Comparison of ENCODE assay signal across 28 cellular contexts in the genomic region with DNA sequence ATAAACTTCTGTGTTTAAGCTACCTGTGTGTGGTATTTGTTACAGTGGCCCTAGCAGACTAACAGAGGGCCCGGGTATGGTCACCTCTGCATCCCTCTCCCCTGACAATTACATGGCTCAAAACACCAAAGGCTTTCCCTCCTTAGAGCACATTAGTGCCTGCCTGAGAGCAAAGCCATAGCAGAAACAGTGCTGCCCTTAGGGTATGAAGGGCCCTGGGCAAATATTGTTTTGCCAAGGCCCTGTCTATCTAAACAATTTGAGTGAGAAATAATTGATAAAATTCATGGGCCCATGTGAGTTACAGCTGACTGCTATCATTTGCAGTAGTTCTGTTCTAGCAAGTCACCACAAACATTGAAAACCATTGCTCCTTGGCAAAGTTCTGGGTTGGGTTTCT.
"Had no signal": no experiment of that assay in that cellular context is flagged by ENCODE, and none has a peak within 500 bp of the region (broad histone marks: within the 10 kb centered on the region; RNA-seq: fewer than 3 reads in every experiment).

No MANE protein-coding gene starts in this region.

- H3K36me3 Mint-ChIP-seq: naive thymus-derived CD8-positive, alpha-beta T cell; natural killer cell treated with Interleukin-12 subunit alpha and Interleukin-12 subunit beta and Interleukin-15 and Interleukin-18, amount 100 ng/mL, for 72 hours; stimulated activated memory B cell treated with anti-CD40 and anti-IgM and Interleukin-4, amounts not matched to agents 10 μg/mL and 1 μg/mL and 100 μg/mL, for 72 hours; type B pancreatic cell had no signal

- H3K4me1 Mint-ChIP-seq: naive thymus-derived CD8-positive, alpha-beta T cell; stimulated activated memory B cell treated with anti-CD40 and anti-IgM and Interleukin-4, amounts not matched to agents 10 μg/mL and 1 μg/mL and 100 μg/mL, for 72 hours; stimulated activated naive CD8-positive, alpha-beta T cell treated with anti-CD3 and anti-CD28 coated beads, Interleukin-15, amount 100 ng/mL, for 72 hours had no signal

- H3K27ac ChIP-seq: neutrophil, pancreas, psoas muscle, right lobe of liver, sigmoid colon, suprapubic skin, testis, tibial artery, transverse colon, upper lobe of right lung, uterus had no signal

- H3K27me3 ChIP-seq: neutrophil, pancreas, right lobe of liver, sigmoid colon, suprapubic skin, testis, transverse colon, upper lobe of right lung, uterus had no signal

- H3K27ac Mint-ChIP-seq: naive thymus-derived CD8-positive, alpha-beta T cell; natural killer cell treated with Interleukin-12 subunit alpha and Interleukin-12 subunit beta and Interleukin-15 and Interleukin-18, amount 100 ng/mL, for 72 hours; nephron progenitor cell; progenitor cell of endocrine pancreas; stimulated activated memory B cell treated with anti-CD40 and anti-IgM and Interleukin-4, amounts not matched to agents 10 μg/mL and 1 μg/mL and 100 μg/mL, for 72 hours; stimulated activated naive CD8-positive, alpha-beta T cell treated with anti-CD3 and anti-CD28 coated beads, Interleukin-15, amount 100 ng/mL, for 72 hours; type B pancreatic cell had no signal

- H3K27me3 Mint-ChIP-seq: natural killer cell treated with Interleukin-12 subunit alpha and Interleukin-12 subunit beta and Interleukin-15 and Interleukin-18, amount 100 ng/mL, for 72 hours; stimulated activated memory B cell treated with anti-CD40 and anti-IgM and Interleukin-4, amounts not matched to agents 10 μg/mL and 1 μg/mL and 100 μg/mL, for 72 hours; stimulated activated naive CD8-positive, alpha-beta T cell treated with anti-CD3 and anti-CD28 coated beads, Interleukin-15, amount 100 ng/mL, for 72 hours; type B pancreatic cell had no signal

- H3K4me3 ChIP-seq: pancreas, psoas muscle, right lobe of liver, sigmoid colon, suprapubic skin, testis, tibial artery, transverse colon, upper lobe of right lung, uterus had no signal

- H3K36me3 ChIP-seq: neutrophil, pancreas, right lobe of liver, sigmoid colon, suprapubic skin, tibial artery, transverse colon, upper lobe of right lung, uterus had no signal

- H3K9me3 Mint-ChIP-seq: natural killer cell treated with Interleukin-12 subunit alpha and Interleukin-12 subunit beta and Interleukin-15 and Interleukin-18, amount 100 ng/mL, for 72 hours; stimulated activated memory B cell treated with anti-CD40 and anti-IgM and Interleukin-4, amounts not matched to agents 10 μg/mL and 1 μg/mL and 100 μg/mL, for 72 hours; stimulated activated naive CD8-positive, alpha-beta T cell treated with anti-CD3 and anti-CD28 coated beads, Interleukin-15, amount 100 ng/mL, for 72 hours had no signal

- H3K4me1 ChIP-seq: pancreas, psoas muscle, right lobe of liver, sigmoid colon, testis, tibial artery, transverse colon, upper lobe of right lung, uterus had no signal

- DNase-seq: naive thymus-derived CD8-positive, alpha-beta T cell; nephron progenitor cell; nucleus accumbens; pancreas; psoas muscle; right lobe of liver; sigmoid colon; stimulated activated CD4-positive, alpha-beta T cell treated with anti-CD3 and anti-CD28 coated beads, Interleukin-12 subunit alpha, Interleukin-12 subunit beta, amount 100 ng/mL, for 4 hours; stimulated activated CD4-positive, alpha-beta T cell treated with anti-CD3 and anti-CD28 coated beads, Interleukin-1b, Interleukin-23, amount 100 ng/mL, for 48 hours; stimulated activated CD4-positive, alpha-beta T cell treated with anti-CD3 and anti-CD28 coated beads, Interleukin-4, amount 100 ng/mL, for 1 hour; stimulated activated CD4-positive, alpha-beta T cell treated with anti-CD3 and anti-CD28 coated beads, Interleukin-4, amount 100 ng/mL, for 4 hours; stimulated activated CD8-positive, alpha-beta memory T cell treated with anti-CD3 and anti-CD28 coated beads, Interleukin-4, amount 100 ng/mL, for 48 hours; stimulated activated naive CD4-positive, alpha-beta T cell; stimulated activated naive CD8-positive, alpha-beta T cell treated with anti-CD3 and anti-CD28 coated beads, Interleukin-15, amount 100 ng/mL, for 72 hours; stimulated activated naive CD8-positive, alpha-beta T cell treated with anti-CD3 and anti-CD28 coated beads, Interleukin-15, Interleukin-2, amounts not matched to agents 100 U/mL and 50 U/mL, for 24 hours; substantia nigra; testis; tibial artery; transverse colon; upper lobe of right lung; uterus had no signal

- H3K4me3 Mint-ChIP-seq: naive thymus-derived CD8-positive, alpha-beta T cell; natural killer cell treated with Interleukin-12 subunit alpha and Interleukin-12 subunit beta and Interleukin-15 and Interleukin-18, amount 100 ng/mL, for 72 hours; nephron progenitor cell; neural crest cell; stimulated activated memory B cell treated with anti-CD40 and anti-IgM and Interleukin-4, amounts not matched to agents 10 μg/mL and 1 μg/mL and 100 μg/mL, for 72 hours; stimulated activated naive CD8-positive, alpha-beta T cell treated with anti-CD3 and anti-CD28 coated beads, Interleukin-15, amount 100 ng/mL, for 72 hours; type B pancreatic cell had no signal

- H3K9me3 ChIP-seq: neutrophil, pancreas, psoas muscle, right lobe of liver, suprapubic skin, testis, tibial artery, transverse colon, upper lobe of right lung, uterus had no signal
